In the genomic region with DNA sequence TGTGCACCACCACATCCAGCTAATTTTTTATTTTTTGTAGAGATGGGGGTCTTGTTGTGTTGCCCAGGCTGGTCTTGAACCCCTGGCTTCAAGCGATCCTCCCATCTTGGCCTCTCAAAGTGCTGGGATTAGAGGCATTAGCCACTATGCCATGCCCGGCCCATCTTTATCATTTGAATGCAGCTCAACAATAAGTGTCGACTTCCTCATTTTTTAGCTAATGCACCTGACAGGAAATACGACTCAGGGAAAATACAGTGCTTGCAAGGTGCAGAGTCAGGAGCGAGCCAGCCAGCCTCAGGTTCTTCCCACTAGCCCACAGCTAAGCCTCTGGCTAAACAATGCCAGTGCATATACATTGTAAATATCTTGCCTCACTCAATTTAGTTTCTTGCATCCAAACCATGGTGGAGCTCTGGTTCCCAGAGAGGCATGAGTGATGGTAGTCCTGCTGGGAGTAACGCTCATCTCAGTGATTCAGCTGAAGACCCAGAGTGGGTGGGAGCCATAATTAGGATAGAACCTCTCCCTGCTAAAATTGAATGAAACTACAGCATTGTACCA, we compare ENCODE assay signal across 9 cellular contexts.
DNase-seq lines count a peak whose midpoint lies in the region; ATAC-seq and TF ChIP-seq lines count a peak whose summit lies in the region.
"Had no signal": no experiment of that assay in that cellular context is flagged by ENCODE, and none has a peak within 500 bp of the region (broad histone marks: within the 10 kb centered on the region; RNA-seq: fewer than 3 reads in every experiment).

No MANE protein-coding gene starts in this region.

- peak overlapping the region; percentile 66 for H3K27ac Mint-ChIP-seq in stimulated activated naive CD8-positive, alpha-beta T cell treated with anti-CD3 and anti-CD28 coated beads, Interleukin-15, Interleukin-2, amounts not matched to agents 100 ng/mL and 50 ng/mL, for 24 hours

- no peaks in the 10 kb centered on the region for H3K9me3 Mint-ChIP-seq in stimulated activated naive CD8-positive, alpha-beta T cell treated with anti-CD3 and anti-CD28 coated beads, Interleukin-15, Interleukin-2, amounts not matched to agents 100 ng/mL and 50 ng/mL, for 24 hours
- H3K9me3 Mint-ChIP-seq: neural crest cell had no signal

- H3K27me3 ChIP-seq in foreskin keratinocyte, result no peaks in the 10 kb centered on the region

- H3K4me1 ChIP-seq in foreskin keratinocyte, result peaks cover 7% of the 10 kb centered on the region

- H3K27ac ChIP-seq in foreskin keratinocyte, result no peak overlapping the region

- H3K4me3 Mint-ChIP-seq in stimulated activated naive CD8-positive, alpha-beta T cell treated with anti-CD3 and anti-CD28 coated beads, Interleukin-15, Interleukin-2, amounts not matched to agents 100 ng/mL and 50 ng/mL, for 24 hours, result no peak overlapping the region

- H3K4me1 Mint-ChIP-seq in stimulated activated naive CD8-positive, alpha-beta T cell treated with anti-CD3 and anti-CD28 coated beads, Interleukin-15, Interleukin-2, amounts not matched to agents 100 ng/mL and 50 ng/mL, for 24 hours (ENCODE audit: low read depth), result peaks cover 47% of the 10 kb centered on the region

- H3K27me3 Mint-ChIP-seq in stimulated activated naive CD8-positive, alpha-beta T cell treated with anti-CD3 and anti-CD28 coated beads, Interleukin-15, Interleukin-2, amounts not matched to agents 100 ng/mL and 50 ng/mL, for 24 hours, result no peaks in the 10 kb centered on the region

- no peak for DNase-seq in stimulated activated naive CD8-positive, alpha-beta T cell treated with anti-CD3 and anti-CD28 coated beads, Interleukin-15, Interleukin-2, amounts not matched to agents 100 U/mL and 50 U/mL, for 24 hours
- peak; percentile 91 for DNase-seq in RPMI8226
- peak in 1 of 2 donors; percentile 21 for DNase-seq in foreskin keratinocyte
- DNase-seq in NCI-H1694 treated with DMSO at 0.1 percent for 48 hours (lab: John Stamatoyannopoulos, UW), result no peak
- no peak for DNase-seq in cerebellar nuclear complex (lab: John Stamatoyannopoulos, UW)

- no peak for ATAC-seq in stimulated activated naive CD8-positive, alpha-beta T cell treated with anti-CD3 and anti-CD28 coated beads, Interleukin-15, Interleukin-2, amounts not matched to agents 100 U/mL and 50 U/mL, for 24 hours
- peak; percentile 35 for ATAC-seq in foreskin keratinocyte
- ATAC-seq in HG03378 (IDR thresholded peaks at IDR 0.05; ENCODE audit: unreplicated experiment), result no peak
- ATAC-seq in HG03342 (IDR thresholded peaks at IDR 0.05; ENCODE audit: unreplicated experiment), result no peak

- H3K36me3 Mint-ChIP-seq in stimulated activated naive CD8-positive, alpha-beta T cell treated with anti-CD3 and anti-CD28 coated beads, Interleukin-15, Interleukin-2, amounts not matched to agents 100 ng/mL and 50 ng/mL, for 24 hours (ENCODE audit: low read depth), result no peaks in the 10 kb centered on the region

- TF ChIP-seq CTCF in foreskin keratinocyte (conservative IDR thresholded peaks at IDR 0.05), result no peak
